23 cellular contexts compared by ENCODE assay signal in the genomic region with DNA sequence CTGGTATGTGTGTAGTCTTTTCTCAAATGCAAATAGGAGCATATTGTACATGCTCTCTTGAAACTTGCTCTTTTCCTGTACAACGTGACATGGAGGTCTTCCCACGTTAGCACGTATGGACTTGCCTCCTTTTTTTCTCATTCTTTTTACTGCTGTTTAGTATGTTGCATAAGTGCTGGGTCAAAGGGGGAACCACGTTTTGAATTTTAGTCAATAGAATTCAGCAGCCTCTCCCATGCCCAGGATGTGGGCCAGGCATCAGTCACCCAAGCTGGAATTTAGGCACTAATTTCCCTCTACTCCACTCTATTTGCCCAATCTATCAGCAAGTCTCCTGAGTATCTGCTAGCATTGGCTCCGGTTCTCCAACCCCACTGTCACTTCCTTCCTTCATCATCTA. TPM values are rescaled to one million over a fixed set of nuclear protein-coding genes. Genes with fewer than 3 reads are reported as not detected.
DNase-seq lines count a peak whose midpoint lies in the region; ATAC-seq, FAIRE-seq and TF ChIP-seq lines count a peak whose summit lies in the region.
"Had no signal": no experiment of that assay in that cellular context is flagged by ENCODE, and none has a peak within 500 bp of the region (broad histone marks: within the 10 kb centered on the region; RNA-seq: fewer than 3 reads in every experiment).

No MANE protein-coding gene starts in this region.

- H3K4me1 ChIP-seq in RWPE2 (ENCODE audit: insufficient read depth, poor library complexity, severe bottlenecking) (peaks cover 23% of the 10 kb centered on the region), foreskin keratinocyte (peaks cover 15% of the 10 kb centered on the region), colonic mucosa (no peaks in the 10 kb centered on the region)

- FAIRE-seq in GM19239 (lab: Jason Lieb, UNC) = no peak
- FAIRE-seq: GM12878, H1, HTR-8/SVneo had no signal

- DNase-seq in activated CD8-positive, alpha-beta memory T cell treated with anti-CD3 and anti-CD28 coated beads, Interleukin-2, amount 50 U/mL, for 48 hours = peak; percentile 8
- no peak for DNase-seq in activated CD8-positive, alpha-beta memory T cell treated with anti-CD3 and anti-CD28 coated beads, Interleukin-2, amount 10 ng/mL, durations not matched to agents 7 days and 5 days
- peak; percentile 23 for DNase-seq in RWPE2 (ENCODE audit: low spot score)
- DNase-seq in foreskin keratinocyte = peak; percentile 74 to 81
- no peak for DNase-seq in GM19239 (ENCODE audit: insufficient read length, low spot score)
- no peak for DNase-seq in colonic mucosa
- DNase-seq: CD8-positive, alpha-beta T cell; DMS53; EL; Kasumi-1; MG63; NCI-H1417; NCI-H187; NCI-H2107; NCI-H510A; NCI-H748 treated with DMSO at 0.1 percent for 48 hours; NK-92 treated with Interleukin-12 subunit alpha and Interleukin-12 subunit beta, amount 100 ng/mL, for 24 hours; SJCRH30 had no signal

- peaks cover 13% of the 10 kb centered on the region for H3K4me1 Mint-ChIP-seq in activated CD8-positive, alpha-beta memory T cell treated with anti-CD3 and anti-CD28 coated beads, Interleukin-2, amount 10 ng/mL, durations not matched to agents 7 days and 5 days

- no peak overlapping the region for H3K4me3 Mint-ChIP-seq in activated CD8-positive, alpha-beta memory T cell treated with anti-CD3 and anti-CD28 coated beads, Interleukin-2, amount 10 ng/mL, durations not matched to agents 7 days and 5 days
- H3K4me3 Mint-ChIP-seq: CD8-positive, alpha-beta T cell had no signal

- CTCF ChIA-PET in activated CD8-positive, alpha-beta memory T cell treated with anti-CD3 and anti-CD28 coated beads, Interleukin-2, amount 10 ng/mL, durations not matched to agents 7 days and 5 days (lab: Charles Lee) = interaction anchor here (1.9 kb wide), 1 partner anchor 28 kb away, joined by 4 read pairs; no protein-coding TSS in a partner anchor

- peak overlapping the region; percentile 56 for H3K27ac ChIP-seq in RWPE2 (ENCODE audit: poor library complexity, severe bottlenecking)
- no peak overlapping the region for H3K27ac ChIP-seq in foreskin keratinocyte
- H3K27ac ChIP-seq in colonic mucosa = no peak overlapping the region
- H3K27ac ChIP-seq: BLaER1, SJCRH30 had no signal

- H3K27me3 Mint-ChIP-seq in activated CD8-positive, alpha-beta memory T cell treated with anti-CD3 and anti-CD28 coated beads, Interleukin-2, amount 10 ng/mL, durations not matched to agents 7 days and 5 days = peaks cover 2% of the 10 kb centered on the region

- H3K36me3 ChIP-seq in RWPE2 (ENCODE audit: low read depth) (no peaks in the 10 kb centered on the region), colonic mucosa (no peaks in the 10 kb centered on the region)
- H3K36me3 ChIP-seq: BLaER1, MG63, SJCRH30 had no signal

- no peak for ATAC-seq in activated CD8-positive, alpha-beta memory T cell treated with anti-CD3 and anti-CD28 coated beads, Interleukin-2, amount 10 ng/mL, durations not matched to agents 7 days and 5 days
- ATAC-seq in RWPE2 (ENCODE audit: low read depth) (peak; percentile 74), foreskin keratinocyte (no peak), HG03175 (IDR thresholded peaks at IDR 0.05; ENCODE audit: unreplicated experiment) (no peak)
- ATAC-seq: CD8-positive, alpha-beta T cell; GM12878 had no signal

- H3K27me3 ChIP-seq in RWPE2 (ENCODE audit: insufficient read depth, poor library complexity, severe bottlenecking) (no peaks in the 10 kb centered on the region), foreskin keratinocyte (no peaks in the 10 kb centered on the region), colonic mucosa (no peaks in the 10 kb centered on the region)
- H3K27me3 ChIP-seq: BLaER1, MG63, SJCRH30 had no signal

- H3K9ac ChIP-seq in colonic mucosa (ENCODE audit: low read depth in 2 of 2, low read length in 2 of 2) = no peak overlapping the region
- H3K9ac ChIP-seq: BLaER1 had no signal

- H3K4me3 ChIP-seq in RWPE2 (ENCODE audit: severe bottlenecking) (no peak overlapping the region), colonic mucosa (no peak overlapping the region)
- H3K4me3 ChIP-seq: BLaER1, GM12878, MG63, SJCRH30 had no signal

- intact Hi-C loops in colonic mucosa (cut with DNase I) = no loop called here

- H3K36me3 Mint-ChIP-seq in activated CD8-positive, alpha-beta memory T cell treated with anti-CD3 and anti-CD28 coated beads, Interleukin-2, amount 10 ng/mL, durations not matched to agents 7 days and 5 days = no peaks in the 10 kb centered on the region
- H3K36me3 Mint-ChIP-seq: CD8-positive, alpha-beta T cell had no signal

- no peaks in the 10 kb centered on the region for H3K9me3 Mint-ChIP-seq in activated CD8-positive, alpha-beta memory T cell treated with anti-CD3 and anti-CD28 coated beads, Interleukin-2, amount 10 ng/mL, durations not matched to agents 7 days and 5 days (ENCODE audit: low read depth)
- H3K9me3 Mint-ChIP-seq: CD8-positive, alpha-beta T cell had no signal

- H3K9me3 ChIP-seq in RWPE2 (ENCODE audit: severe bottlenecking) (no peaks in the 10 kb centered on the region), colonic mucosa (no peaks in the 10 kb centered on the region)
- H3K9me3 ChIP-seq: BLaER1, MG63, SJCRH30 had no signal

- H3K27ac Mint-ChIP-seq in activated CD8-positive, alpha-beta memory T cell treated with anti-CD3 and anti-CD28 coated beads, Interleukin-2, amount 10 ng/mL, durations not matched to agents 7 days and 5 days = no peak overlapping the region
- H3K27ac Mint-ChIP-seq: CD8-positive, alpha-beta T cell had no signal

- TF ChIP-seq CTCF in RWPE2 (IDR thresholded peaks at IDR 0.05; ENCODE audit: poor library complexity, severe bottlenecking) (no peak), foreskin keratinocyte (conservative IDR thresholded peaks at IDR 0.05) (no peak), colonic mucosa (IDR thresholded peaks at IDR 0.05) (no peak)

RNA-seq across cellular contexts. Expression of gene RNF24, which starts 41.5 kb away (rescaled TPM):
- total RNA-seq in activated CD8-positive, alpha-beta memory T cell treated with anti-CD3 and anti-CD28 coated beads, Interleukin-2, amount 10 ng/mL, durations not matched to agents 7 days and 5 days = 10 to 100 TPM; 10.5 to 13.6 TPM
- 7.7 and 11.4 TPM in 2 replicates for total RNA-seq in foreskin keratinocyte
- polyA plus RNA-seq in foreskin keratinocyte = 5.3 and 6.2 TPM in 2 replicates
- total RNA-seq in colonic mucosa = 10 to 100 TPM in 1 of 2 donors, 1 to 10 TPM in 1; 4.2 to 13.4 TPM

Comparison
In these comparisons a context has a peak if more than half of its experiments do, and no peak if none do; other contexts are left out.
1. DNase-seq: peak in activated CD8-positive, alpha-beta memory T cell treated with anti-CD3 and anti-CD28 coated beads, Interleukin-2, amount 50 U/mL, for 48 hours (single experiment), RWPE2 (single experiment) and foreskin keratinocyte (2 of 2); none in activated CD8-positive, alpha-beta memory T cell treated with anti-CD3 and anti-CD28 coated beads, Interleukin-2, amount 10 ng/mL, durations not matched to agents 7 days and 5 days (single experiment), GM19239 (single experiment) and colonic mucosa (single experiment).